Comparison of ENCODE assay signal across 8 cellular contexts in genomic region chr4:180105362-180105761, GRCh38.
"Had no signal": no experiment of that assay in that cellular context is flagged by ENCODE, and none has a peak within 500 bp of the region (broad histone marks: within the 10 kb centered on the region; RNA-seq: fewer than 3 reads in every experiment).

No MANE protein-coding gene starts in this region.

- FAIRE-seq: H54, HTR-8/SVneo, K562 had no signal

- DNase-seq: GOT3, H9, HCEC 1CT, Karpas-422 had no signal

- H3K4me1 Mint-ChIP-seq: H9 had no signal

- H3K27ac ChIP-seq: KMS-11 had no signal

- H3K9ac ChIP-seq: KMS-11 had no signal

- H3K4me3 ChIP-seq: K562 had no signal

- ATAC-seq: K562 had no signal

- H3K9me3 Mint-ChIP-seq: H9 had no signal

- H3K4me2 ChIP-seq: KMS-11 had no signal

- H3K4me3 Mint-ChIP-seq: H9 had no signal
